In the genomic region with DNA sequence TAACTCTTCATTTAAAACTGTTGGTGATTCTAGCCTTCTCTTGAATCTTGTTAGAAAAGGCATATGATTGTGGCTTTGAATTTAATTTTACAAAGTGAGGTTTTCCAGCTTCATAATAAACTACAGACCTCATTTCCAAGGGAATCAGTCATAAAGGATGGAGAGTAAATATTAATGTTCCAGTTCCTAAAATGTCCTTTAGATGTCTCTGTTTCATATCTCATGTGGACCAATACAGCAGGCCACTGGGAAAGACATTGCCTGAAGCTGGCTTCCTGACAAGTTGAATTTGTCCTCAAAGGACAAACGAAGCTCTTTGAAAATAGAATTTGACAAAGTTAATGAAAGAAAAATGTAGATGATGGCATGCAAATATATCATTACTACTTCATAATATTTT, we compare ENCODE assay signal across 7 cellular contexts.
A peak's percentile ranks its signal among the peaks of the same experiment; 100 is the strongest.
DNase-seq lines count a peak whose midpoint lies in the region; ATAC-seq and TF ChIP-seq lines count a peak whose summit lies in the region.

No MANE protein-coding gene starts in this region.

- no peak overlapping the region for H3K9ac ChIP-seq in smooth muscle cell (ENCODE audit: low read depth)

- no peak for TF ChIP-seq POLR2A in gastroesophageal sphincter (IDR thresholded peaks at IDR 0.05)

- H3K27me3 ChIP-seq in gastroesophageal sphincter: no peaks in the 10 kb centered on the region
- H3K27me3 ChIP-seq in smooth muscle cell (ENCODE audit: low read depth): no peaks in the 10 kb centered on the region

- no peak overlapping the region for H2AFZ ChIP-seq in smooth muscle cell (ENCODE audit: low read depth)

- intact Hi-C loops in activated T-helper 2 cell treated with anti-CD3 and anti-CD28 coated beads, Interferon-gamma antibody, Interleukin-2, Interleukin-4, amounts not matched to agents 10 μg/mL and 5 μg/mL and 100 μg/mL, durations not matched to agents 14 hours and 24 hours and 36 hours (cut with micrococcal nuclease): no loop called here

- ATAC-seq in gastroesophageal sphincter: peak; percentile 48
- ATAC-seq in GM19328 (IDR thresholded peaks at IDR 0.05; ENCODE audit: unreplicated experiment): no peak

- H3K27ac ChIP-seq in gastroesophageal sphincter (no peak overlapping the region), smooth muscle cell (ENCODE audit: low read depth) (no peak overlapping the region)

- H3K4me1 Mint-ChIP-seq in activated T-helper 2 cell treated with anti-CD3 and anti-CD28 coated beads, Interferon-gamma antibody, Interleukin-2, Interleukin-4, amounts not matched to agents 10 μg/mL and 5 μg/mL and 100 μg/mL, durations not matched to agents 14 hours and 24 hours and 36 hours (ENCODE audit: low read depth): no peaks in the 10 kb centered on the region

- H3K36me3 ChIP-seq in gastroesophageal sphincter (no peaks in the 10 kb centered on the region), smooth muscle cell (ENCODE audit: low read depth) (no peaks in the 10 kb centered on the region)

- H3K4me3 ChIP-seq in gastroesophageal sphincter (no peak overlapping the region), smooth muscle cell (no peak overlapping the region)

- no peak overlapping the region for H3K4me2 ChIP-seq in smooth muscle cell

- H3K36me3 Mint-ChIP-seq in activated T-helper 2 cell treated with anti-CD3 and anti-CD28 coated beads, Interferon-gamma antibody, Interleukin-2, Interleukin-4, amounts not matched to agents 10 μg/mL and 5 μg/mL and 100 μg/mL, durations not matched to agents 14 hours and 24 hours and 36 hours (ENCODE audit: low read depth): no peaks in the 10 kb centered on the region

- no peak overlapping the region for H3K4me3 Mint-ChIP-seq in activated T-helper 2 cell treated with anti-CD3 and anti-CD28 coated beads, Interferon-gamma antibody, Interleukin-2, Interleukin-4, amounts not matched to agents 10 μg/mL and 5 μg/mL and 100 μg/mL, durations not matched to agents 14 hours and 24 hours and 36 hours (ENCODE audit: low read depth)

- TF ChIP-seq EP300 in Ishikawa (IDR thresholded peaks at IDR 0.05; ENCODE audit: borderline replicate concordance) (no peak), gastroesophageal sphincter (IDR thresholded peaks at IDR 0.05) (no peak)

- 0 to 8% methylated on average over 1 of the region's 1 CpG for WGBS in gastroesophageal sphincter (ENCODE audit: low coverage in 1 of 2), 2 donors
- 25% methylated on average over 1 of the region's 1 CpG for WGBS in smooth muscle cell (ENCODE audit: low lambda C conversion rate)

- no peaks in the 10 kb centered on the region for H4K20me1 ChIP-seq in smooth muscle cell (ENCODE audit: low read depth)

- H3K9me3 Mint-ChIP-seq in activated T-helper 2 cell treated with anti-CD3 and anti-CD28 coated beads, Interferon-gamma antibody, Interleukin-2, Interleukin-4, amounts not matched to agents 10 μg/mL and 5 μg/mL and 100 μg/mL, durations not matched to agents 14 hours and 24 hours and 36 hours: no peaks in the 10 kb centered on the region

- peak; percentile 88 for TF ChIP-seq RAD21 in Ishikawa (IDR thresholded peaks at IDR 0.05; ENCODE audit: low read depth)

- H3K4me1 ChIP-seq in gastroesophageal sphincter (peaks cover 0 to 3% (median 0%) of the 10 kb centered on the region in 3 donors), smooth muscle cell (ENCODE audit: low read depth) (no peaks in the 10 kb centered on the region)

- no peak overlapping the region for H3K27ac Mint-ChIP-seq in activated T-helper 2 cell treated with anti-CD3 and anti-CD28 coated beads, Interferon-gamma antibody, Interleukin-2, Interleukin-4, amounts not matched to agents 10 μg/mL and 5 μg/mL and 100 μg/mL, durations not matched to agents 14 hours and 24 hours and 36 hours

- DNase-seq in GM13976 (ENCODE audit: low spot score) (peak; percentile 29), SKM-1 treated with dmso at 0.1 percent for 144 hours (lab: John Stamatoyannopoulos, UW; ENCODE audit: unreplicated experiment) (peak; percentile 19), smooth muscle cell (lab: John Stamatoyannopoulos, UW; ENCODE audit: unreplicated experiment) (no peak)
- DNase-seq in activated T-helper 2 cell treated with anti-CD3 and anti-CD28 coated beads, Interferon-gamma antibody, Interleukin-2, Interleukin-4, amounts not matched to agents 10 μg/mL and 5 μg/mL and 100 μg/mL, durations not matched to agents 14 hours and 24 hours and 36 hours (ENCODE audit: low spot score): no peak

- H3K9me3 ChIP-seq in gastroesophageal sphincter: no peaks in the 10 kb centered on the region
- H3K9me3 ChIP-seq in smooth muscle cell (replicated peaks; ENCODE audit: low read depth): no peaks in the 10 kb centered on the region

- no peaks in the 10 kb centered on the region for H3K79me2 ChIP-seq in smooth muscle cell (ENCODE audit: low read depth)

- in situ Hi-C loops in GM13976 (cut with MboI; ENCODE audit: low sequenced_read_pairs, unreplicated experiment): no loop called here

- peaks cover 4% of the 10 kb centered on the region for H3F3A ChIP-seq in smooth muscle cell (ENCODE audit: low read depth)

- peaks cover 1% of the 10 kb centered on the region for H3K27me3 Mint-ChIP-seq in activated T-helper 2 cell treated with anti-CD3 and anti-CD28 coated beads, Interferon-gamma antibody, Interleukin-2, Interleukin-4, amounts not matched to agents 10 μg/mL and 5 μg/mL and 100 μg/mL, durations not matched to agents 14 hours and 24 hours and 36 hours (ENCODE audit: low read depth)

- TF ChIP-seq CTCF in GM13976 (IDR thresholded peaks at IDR 0.05; ENCODE audit: borderline replicate concordance, control extremely low read depth, extremely low read depth, insufficient read depth, missing control alignments) (no peak), gastroesophageal sphincter (IDR thresholded peaks at IDR 0.05) (peak; percentile 13 to 65 (median 56)), smooth muscle cell (IDR thresholded peaks at IDR 0.05; ENCODE audit: borderline replicate concordance, insufficient read depth, poor library complexity, severe bottlenecking) (peak; percentile 59)

TF ChIP-seq in Ishikawa, 13 proteins besides CTCF, POLR2A, EP300 and RAD21:
- TF ChIP-seq TAF1 (IDR thresholded peaks at IDR 0.05; ENCODE audit: low read depth): no peak
- no peak for TF ChIP-seq TEAD4 (IDR thresholded peaks at IDR 0.05)
- TF ChIP-seq CREB1 (IDR thresholded peaks at IDR 0.05; ENCODE audit: low read depth): no peak
- TF ChIP-seq NFIC (IDR thresholded peaks at IDR 0.05): 0 out of 2 replicates have a peak, but pooled peaks have one; percentile 31

Comparison
In these comparisons a context has a peak if more than half of its experiments do, and no peak if none do; other contexts are left out.
1. DNase-seq: peak in GM13976 (single experiment) and SKM-1 treated with dmso at 0.1 percent for 144 hours (single experiment); none in smooth muscle cell (single experiment) and activated T-helper 2 cell treated with anti-CD3 and anti-CD28 coated beads, Interferon-gamma antibody, Interleukin-2, Interleukin-4, amounts not matched to agents 10 μg/mL and 5 μg/mL and 100 μg/mL, durations not matched to agents 14 hours and 24 hours and 36 hours (single experiment).